Comparison of ENCODE assay signal across 1 cellular context in genomic region chr7:116813371-116813770, GRCh38.
TF ChIP-seq lines count a peak whose summit lies in the region.

No MANE protein-coding gene starts in this region.

TF ChIP-seq in HepG2, 621 proteins besides CTCF, POLR2A, EP300 and RAD21:
- peak; percentile 49; the same call in 1 of the 2 replicates for TF ChIP-seq CEBPB (IDR thresholded peaks at IDR 0.05; ENCODE audit: borderline replicate concordance, low read depth, low read length)
